Comparison of ENCODE assay signal across 8 cellular contexts in genomic region chr12:14773685-14774073, GRCh38. TPM values are rescaled to one million over a fixed set of nuclear protein-coding genes. Genes with fewer than 3 reads are reported as not detected.
DNase-seq lines count a peak whose midpoint lies in the region; ATAC-seq, FAIRE-seq and TF ChIP-seq lines count a peak whose summit lies in the region.

No MANE protein-coding gene starts in this region.

- H3K27ac ChIP-seq in heart right ventricle (peak overlapping the region in 9 of 10 donors; percentile 0 to 97 (median 94)), kidney (ENCODE audit: low read depth in 2 of 2, low read length in 2 of 2) (peak overlapping the region; percentile 95 to 96), stomach smooth muscle (ENCODE audit: low read length) (peak overlapping the region; percentile 91)

- H3K27me3 ChIP-seq in heart right ventricle (no peaks in the 10 kb centered on the region), stomach smooth muscle (ENCODE audit: control insufficient read depth in 1 of 2, insufficient read depth in 2 of 2, low read length in 2 of 2) (no peaks in the 10 kb centered on the region)

- H3K9ac ChIP-seq in kidney (ENCODE audit: low read length in 2 of 2) (peak overlapping the region; percentile 35 to 38), stomach smooth muscle (ENCODE audit: low read length in 2 of 2) (peak overlapping the region; percentile 39 to 69)

- no peak for DNase-seq in heart right ventricle
- no peak for DNase-seq in cardiac septum (ENCODE audit: low spot score)
- peak; percentile 12 for DNase-seq in activated T-helper 9 cell treated with anti-CD3 and anti-CD28 coated beads, Interleukin-2, amount 50 U/mL, for 16 hours (ENCODE audit: low read depth)
- peak; percentile 81 for DNase-seq in kidney
- no peak for DNase-seq in HK-2 (ENCODE audit: unreplicated experiment)
- DNase-seq in activated CD4-positive, alpha-beta T cell treated with anti-CD3 and anti-CD28 coated beads for 48 hours = no peak

- FAIRE-seq in kidney (lab: Jason Lieb, UNC) = no peak

- no peak for TF ChIP-seq CTCF in heart right ventricle (IDR thresholded peaks at IDR 0.05)
- no peak for TF ChIP-seq CTCF in kidney (IDR thresholded peaks at IDR 0.05; ENCODE audit: borderline replicate concordance, extremely low read depth, insufficient read depth)

- WGBS in heart right ventricle, 2 donors = 17% methylated on average over 16 of the region's 16 CpGs

- intact Hi-C loops in heart right ventricle (cut with DNase I) = loop anchor here in 4 of 10 donors (2.0 to 5.0 kb wide), 5 partner anchors 29 to 516 kb away; partner anchors contain the start of genes ART4 (in 3 of the 4), C12orf60 (in 3 of the 4), WBP11 (in 3 of the 4) and ATF7IP (in 1 of the 4)
- intact Hi-C loops in cardiac septum (cut with DNase I) = loop anchor here (10.0 kb wide), 3 partner anchors 121 to 1111 kb away; partner anchors contain the start of gene STRAP
- intact Hi-C loops in kidney (cut with DNase I) = no loop called here

- no peaks in the 10 kb centered on the region for H3K36me3 ChIP-seq in heart right ventricle
- H3K36me3 ChIP-seq in kidney (ENCODE audit: control insufficient read depth in 1 of 2, insufficient read depth in 2 of 2, low read length in 2 of 2) = no peaks in the 10 kb centered on the region
- H3K36me3 ChIP-seq in stomach smooth muscle (ENCODE audit: control insufficient read depth in 2 of 2, insufficient read depth in 2 of 2, low read length in 2 of 2) = no peaks in the 10 kb centered on the region

- peaks cover 4 to 51% (median 20%) of the 10 kb centered on the region in 9 donors for H3K4me1 ChIP-seq in heart right ventricle
- H3K4me1 ChIP-seq in kidney (ENCODE audit: control insufficient read depth in 1 of 2, insufficient read depth in 1 of 2, low read depth in 1 of 2, low read length in 2 of 2) = peaks cover 3 to 6% of the 10 kb centered on the region in 2 donors
- H3K4me1 ChIP-seq in stomach smooth muscle (ENCODE audit: control insufficient read depth, insufficient read depth, low read length) = peaks cover 11% of the 10 kb centered on the region

- peak in 1 of 8 donors; percentile 0 for ATAC-seq in heart right ventricle
- ATAC-seq in HG03066 (IDR thresholded peaks at IDR 0.05; ENCODE audit: low read depth, unreplicated experiment) = peak; percentile 13

- H3K9me3 ChIP-seq in heart right ventricle (no peaks in the 10 kb centered on the region), kidney (ENCODE audit: control insufficient read depth in 1 of 2, low read length in 2 of 2) (no peaks in the 10 kb centered on the region), stomach smooth muscle (ENCODE audit: control insufficient read depth in 2 of 2, low read length in 2 of 2) (no peaks in the 10 kb centered on the region)

- H3K4me3 ChIP-seq in heart right ventricle = peak overlapping the region; percentile 76 to 93 (median 80)
- H3K4me3 ChIP-seq in kidney (ENCODE audit: low read length in 2 of 2) = peak overlapping the region; percentile 66 to 77
- peak overlapping the region; percentile 75 to 93 for H3K4me3 ChIP-seq in stomach smooth muscle (ENCODE audit: low read length in 2 of 2)

RNA-seq across cellular contexts. Expression of gene WBP11, which starts 29.6 kb away (rescaled TPM):
- total RNA-seq in heart right ventricle (10 to 100 TPM; 47.6 to 62.3 (median 56.0) TPM), cardiac septum (51.7 TPM), kidney (55.5 TPM)
- polyA plus RNA-seq in heart right ventricle (10 to 100 TPM; 11.9 to 27.6 TPM), kidney (ENCODE audit: insufficient read depth, low read depth, low replicate concordance) (17.6 TPM)

RNA-seq across cellular contexts. Expression of gene C12orf60, which starts 29.8 kb away (rescaled TPM):
- total RNA-seq in heart right ventricle (1 to 10 TPM; 1.2 to 5.8 (median 3.7) TPM), cardiac septum (2.5 TPM), kidney (2.0 TPM)
- polyA plus RNA-seq in heart right ventricle (1 to 10 TPM; 3.4 to 5.5 TPM), kidney (ENCODE audit: insufficient read depth, low read depth, low replicate concordance) (4.5 TPM)

RNA-seq across cellular contexts. Expression of gene SMCO3, which starts 40.3 kb away (rescaled TPM):
- under 1 TPM in 5 of 10 donors, not detected in 5; 0.10 to 0.24 (median 0.12) TPM for total RNA-seq in heart right ventricle
- polyA plus RNA-seq in heart right ventricle = 1 to 10 TPM in 1 of 2 donors, under 1 TPM in 1; 0.14 to 1.3 TPM
- not detected for total RNA-seq in cardiac septum
- 0.76 TPM for total RNA-seq in kidney
- 10.9 TPM for polyA plus RNA-seq in kidney (ENCODE audit: insufficient read depth, low read depth, low replicate concordance)

Comparison
In these comparisons a context has a peak if more than half of its experiments do, and no peak if none do; other contexts are left out.
1. DNase-seq: peak in activated T-helper 9 cell treated with anti-CD3 and anti-CD28 coated beads, Interleukin-2, amount 50 U/mL, for 16 hours (single experiment) and kidney (single experiment); none in heart right ventricle (0 of 2), cardiac septum (single experiment), HK-2 (single experiment) and activated CD4-positive, alpha-beta T cell treated with anti-CD3 and anti-CD28 coated beads for 48 hours (single experiment).
2. Peak in every context shown above with its lines, with median percentiles within 50 percentile points of each other: H3K27ac ChIP-seq and H3K4me3 ChIP-seq.